Comparison of ENCODE assay signal across 9 cellular contexts in the genomic region with DNA sequence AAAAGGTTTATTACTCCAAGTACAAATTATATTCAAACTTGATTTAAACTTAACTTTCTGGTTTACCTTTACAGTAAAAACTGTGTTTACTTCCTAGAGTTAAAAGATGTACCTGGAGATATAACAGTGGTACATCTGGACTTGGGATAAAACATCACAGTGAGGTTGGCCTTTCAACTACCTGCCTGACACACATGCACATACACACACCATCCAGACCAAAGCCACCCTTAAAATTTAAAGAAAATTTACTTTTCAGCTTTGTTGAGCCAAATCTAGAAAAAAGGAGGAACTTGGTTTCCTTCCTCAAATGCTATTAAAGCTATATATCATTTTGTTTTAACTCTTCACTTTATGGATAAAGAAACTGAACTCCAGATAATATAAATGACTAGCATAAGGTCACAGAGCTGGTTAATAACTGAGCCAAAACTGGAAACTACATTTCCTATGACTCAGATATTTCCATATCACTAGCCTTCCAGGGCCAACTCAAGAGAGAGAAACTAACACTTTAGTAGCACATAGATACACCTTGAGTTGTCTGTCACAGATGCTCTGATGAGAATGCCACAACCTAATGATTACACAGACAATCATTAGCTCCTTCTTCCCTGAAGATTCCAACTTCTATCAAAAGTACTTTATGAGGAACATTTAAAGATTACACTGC. TPM values are rescaled to one million over a fixed set of nuclear protein-coding genes. Genes with fewer than 3 reads are reported as not detected.
DNase-seq lines count a peak whose midpoint lies in the region; ATAC-seq lines count a peak whose summit lies in the region.
"Had no signal": no experiment of that assay in that cellular context is flagged by ENCODE, and none has a peak within 500 bp of the region (broad histone marks: within the 10 kb centered on the region; RNA-seq: fewer than 3 reads in every experiment).

No MANE protein-coding gene starts in this region.

- H3K27ac Mint-ChIP-seq in T-helper 17 cell = no peak overlapping the region

- no peak overlapping the region for H3K4me3 Mint-ChIP-seq in T-helper 17 cell

- H3K36me3 Mint-ChIP-seq in T-helper 17 cell (ENCODE audit: low read depth) = no peaks in the 10 kb centered on the region

- no peaks in the 10 kb centered on the region for H3K9me3 ChIP-seq in adipocyte (ENCODE audit: control insufficient read depth, low read length)
- no peaks in the 10 kb centered on the region for H3K9me3 ChIP-seq in T-helper 17 cell (ENCODE audit: control insufficient read depth, low read length, poor library complexity, severe bottlenecking)

- H3K4me1 ChIP-seq in adipocyte (ENCODE audit: control insufficient read depth, insufficient read depth, low read length) = peaks cover 14% of the 10 kb centered on the region

- no peak overlapping the region for H3K9ac ChIP-seq in adipocyte (ENCODE audit: low read length)

- peaks cover 4% of the 10 kb centered on the region for H3K4me1 Mint-ChIP-seq in T-helper 17 cell

- no peaks in the 10 kb centered on the region for H3K27me3 Mint-ChIP-seq in T-helper 17 cell

- DNase-seq in AG08396 (ENCODE audit: low spot score) (peak; percentile 12), adipocyte (ENCODE audit: low read depth) (peak; percentile 6), T-helper 17 cell (no peak), Right ventricle myocardium inferior (ENCODE audit: missing footprints) (no peak), NCI-H128 (lab: John Stamatoyannopoulos, UW; ENCODE audit: unreplicated experiment) (no peak), ecto neural progenitor cell (ENCODE audit: low spot score) (no peak)
- DNase-seq: brain microvascular endothelial cell had no signal

- no peaks in the 10 kb centered on the region for H3K27me3 ChIP-seq in adipocyte (replicated peaks; ENCODE audit: control insufficient read depth, insufficient read depth, low read length)
- H3K27me3 ChIP-seq: brain microvascular endothelial cell had no signal

- H3K4me3 ChIP-seq in adipocyte (ENCODE audit: low read length) = no peak overlapping the region

- intact Hi-C loops in Right ventricle myocardium inferior (cut with DNase I) = no loop called here

- peak; percentile 93 for ATAC-seq in GM19351 (IDR thresholded peaks at IDR 0.05; ENCODE audit: unreplicated experiment)
- peak; percentile 96 for ATAC-seq in HG03108 (IDR thresholded peaks at IDR 0.05; ENCODE audit: unreplicated experiment)
- no peak for ATAC-seq in T-helper 17 cell
- ATAC-seq in Right ventricle myocardium inferior = no peak

- no peaks in the 10 kb centered on the region for H3K36me3 ChIP-seq in adipocyte (ENCODE audit: control insufficient read depth, insufficient read depth, low read length, severe bottlenecking)
- H3K36me3 ChIP-seq: brain microvascular endothelial cell had no signal

RNA-seq across cellular contexts. Expression of a gene that starts 40.8 kb away (rescaled TPM):
- total RNA-seq in T-helper 17 cell = 1 to 10 TPM; 9.1 to 9.2 TPM
- total RNA-seq in Right ventricle myocardium inferior = 10.1 TPM

RNA-seq across cellular contexts. Expression of a gene that starts 41.2 kb away (rescaled TPM):
- total RNA-seq in T-helper 17 cell = 10 to 100 TPM; 13.5 to 16.7 TPM
- 22.6 TPM for total RNA-seq in Right ventricle myocardium inferior

Comparison
In these comparisons a context has a peak if more than half of its experiments do, and no peak if none do; other contexts are left out.
1. DNase-seq: peak in AG08396 (single experiment) and adipocyte (single experiment); none in T-helper 17 cell (0 of 3), Right ventricle myocardium inferior (single experiment), NCI-H128 (single experiment) and ecto neural progenitor cell (single experiment).
2. ATAC-seq: peak in GM19351 (single experiment) and HG03108 (single experiment); none in T-helper 17 cell (single experiment) and Right ventricle myocardium inferior (single experiment).